ENCODE assay signal across 11 cellular contexts in the genomic region with DNA sequence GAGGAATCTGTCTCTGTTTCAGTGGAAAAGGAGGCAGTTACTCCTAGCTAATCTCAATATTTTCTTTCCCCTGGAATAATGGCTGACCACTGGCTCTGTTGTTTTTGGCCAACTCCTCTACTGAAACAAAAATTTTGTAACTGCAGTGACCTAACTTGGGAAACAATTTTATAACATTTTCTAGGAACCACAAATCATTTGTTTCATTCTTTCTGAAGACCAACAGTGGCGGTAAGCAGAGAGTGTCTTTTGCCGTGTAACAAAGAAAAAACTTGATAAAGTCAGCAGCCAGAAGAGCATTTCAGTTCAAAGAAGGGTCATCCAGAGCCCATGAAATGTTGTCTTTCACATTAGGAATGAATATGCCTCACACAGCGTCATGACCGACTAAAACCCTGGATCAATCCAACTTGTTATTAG. TPM values are rescaled to one million over a fixed set of nuclear protein-coding genes. Genes with fewer than 3 reads are reported as not detected.
DNase-seq lines count a peak whose midpoint lies in the region; ATAC-seq and TF ChIP-seq lines count a peak whose summit lies in the region.
"Had no signal": no experiment of that assay in that cellular context is flagged by ENCODE, and none has a peak within 500 bp of the region (broad histone marks: within the 10 kb centered on the region; RNA-seq: fewer than 3 reads in every experiment).

No MANE protein-coding gene starts in this region.

- H3K9me3 ChIP-seq in HEK293 (ENCODE audit: control insufficient read depth, insufficient read depth, low read depth, low read length) (no peaks in the 10 kb centered on the region), subcutaneous abdominal adipose tissue (ENCODE audit: control insufficient read depth in 5 of 5, low read length in 5 of 5) (no peaks in the 10 kb centered on the region)

- H3K4me1 ChIP-seq in HEK293 (ENCODE audit: control insufficient read depth, insufficient read depth, low read length) (no peaks in the 10 kb centered on the region), subcutaneous abdominal adipose tissue (ENCODE audit: control insufficient read depth in 5 of 5, insufficient read depth in 5 of 5, low read length in 5 of 5) (peaks cover 0 to 13% (median 4%) of the 10 kb centered on the region in 5 donors)

- H3K36me3 ChIP-seq in HEK293 (ENCODE audit: control insufficient read depth in 2 of 2, insufficient read depth in 1 of 2, low read length in 2 of 2) (no peaks in the 10 kb centered on the region), subcutaneous abdominal adipose tissue (ENCODE audit: control insufficient read depth in 5 of 5, insufficient read depth in 5 of 5, low read length in 5 of 5) (no peaks in the 10 kb centered on the region)

- POLR2A ChIA-PET in HEK293 (lab: Yijun Ruan, JAX), result interaction anchor here (4.1 kb wide), 1 partner anchor 28 kb away, joined by 19 read pairs; a partner anchor contains a TSS

- H3K4me3 ChIP-seq in HEK293 (ENCODE audit: low read depth, low read length) (no peak overlapping the region), choroid plexus epithelial cell (ENCODE audit: low read depth, low read length) (no peak overlapping the region), subcutaneous abdominal adipose tissue (ENCODE audit: low read depth in 1 of 5, low read length in 5 of 5) (peak overlapping the region in 1 of 5 donors; percentile 23)

- H3K27ac ChIP-seq in HEK293 (ENCODE audit: extremely low read depth, low read depth, low read length) (no peak overlapping the region), subcutaneous abdominal adipose tissue (ENCODE audit: low read depth, low read length) (peak overlapping the region; percentile 76)

- DNase-seq in choroid plexus epithelial cell (ENCODE audit: low read depth) (peak; percentile 92), left lobe of liver (ENCODE audit: low spot score) (no peak), AML-193 (lab: John Stamatoyannopoulos, UW) (no peak), posterior vena cava (ENCODE audit: low spot score) (no peak)
- DNase-seq: activated CD4-positive, alpha-beta T cell treated with anti-CD3 and anti-CD28 coated beads for 48 hours; DND-41; NCI-H1694 had no signal

- intact Hi-C loops in posterior vena cava (cut with DNase I), result loop anchor here in 1 of 2 donors (5.0 kb wide), 2 partner anchors 34 to 54 kb away; no protein-coding TSS in a partner anchor

- TF ChIP-seq CTCF in HEK293 (tag by site-specific recombination; IDR thresholded peaks at IDR 0.05), result no peak
- TF ChIP-seq CTCF in choroid plexus epithelial cell (conservative IDR thresholded peaks at IDR 0.05; ENCODE audit: low read depth, low read length), result no peak

- CTCF ChIA-PET in HEK293 (lab: Yijun Ruan, JAX), result interaction anchor here (1.0 to 1.4 kb wide), 3 partner anchors 67 to 140 kb away, joined by 3 to 4 read pairs (median 3); no protein-coding TSS in a partner anchor

- no peak overlapping the region for H3K9ac ChIP-seq in subcutaneous abdominal adipose tissue (ENCODE audit: low read length in 5 of 5)

- ATAC-seq in left lobe of liver (peak; percentile 67), HG02938 (IDR thresholded peaks at IDR 0.05; ENCODE audit: unreplicated experiment) (no peak), HG03354 (IDR thresholded peaks at IDR 0.05; ENCODE audit: poor library complexity, severe bottlenecking, unreplicated experiment) (no peak)

- no peaks in the 10 kb centered on the region for H3K27me3 ChIP-seq in subcutaneous abdominal adipose tissue (ENCODE audit: control insufficient read depth in 5 of 5, insufficient read depth in 4 of 5, low read length in 5 of 5)

TF ChIP-seq in HEK293, 187 proteins besides CTCF, POLR2A, EP300 and RAD21:
- no peak for TF ChIP-seq ZNF701 (tag by site-specific recombination; IDR thresholded peaks at IDR 0.05)
- TF ChIP-seq, protein P1, sequence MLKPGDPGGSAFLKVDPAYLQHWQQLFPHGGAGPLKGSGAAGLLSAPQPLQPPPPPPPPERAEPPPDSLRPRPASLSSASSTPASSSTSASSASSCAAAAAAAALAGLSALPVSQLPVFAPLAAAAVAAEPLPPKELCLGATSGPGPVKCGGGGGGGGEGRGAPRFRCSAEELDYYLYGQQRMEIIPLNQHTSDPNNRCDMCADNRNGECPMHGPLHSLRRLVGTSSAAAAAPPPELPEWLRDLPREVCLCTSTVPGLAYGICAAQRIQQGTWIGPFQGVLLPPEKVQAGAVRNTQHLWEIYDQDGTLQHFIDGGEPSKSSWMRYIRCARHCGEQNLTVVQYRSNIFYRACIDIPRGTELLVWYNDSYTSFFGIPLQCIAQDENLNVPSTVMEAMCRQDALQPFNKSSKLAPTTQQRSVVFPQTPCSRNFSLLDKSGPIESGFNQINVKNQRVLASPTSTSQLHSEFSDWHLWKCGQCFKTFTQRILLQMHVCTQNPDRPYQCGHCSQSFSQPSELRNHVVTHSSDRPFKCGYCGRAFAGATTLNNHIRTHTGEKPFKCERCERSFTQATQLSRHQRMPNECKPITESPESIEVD (tag by site-specific recombination; IDR thresholded peaks at IDR 0.05), result peak; percentile 48
TF ChIP-seq in HEK293: peak in this region for 1.

RNA-seq across cellular contexts. Expression of a gene that starts 11.8 kb away (rescaled TPM):
- total RNA-seq in left lobe of liver (0.10 TPM), posterior vena cava (under 1 TPM; 0.67 to 0.93 TPM)

RNA-seq across cellular contexts. Expression of a gene that starts 26.9 kb away (rescaled TPM):
- total RNA-seq in left lobe of liver (96.2 TPM), posterior vena cava (1,000 to 10,000 TPM; 1,245 to 1,338 TPM)

Comparison
In these comparisons a context has a peak if more than half of its experiments do, and no peak if none do; other contexts are left out.
1. RNA of a gene that starts 26.9 kb away (total RNA-seq): 1,245 to 1,338 TPM in posterior vena cava; 96.2 TPM in left lobe of liver (single experiment); every median in the first group is over 10 times any median in the second.